In the genomic region with DNA sequence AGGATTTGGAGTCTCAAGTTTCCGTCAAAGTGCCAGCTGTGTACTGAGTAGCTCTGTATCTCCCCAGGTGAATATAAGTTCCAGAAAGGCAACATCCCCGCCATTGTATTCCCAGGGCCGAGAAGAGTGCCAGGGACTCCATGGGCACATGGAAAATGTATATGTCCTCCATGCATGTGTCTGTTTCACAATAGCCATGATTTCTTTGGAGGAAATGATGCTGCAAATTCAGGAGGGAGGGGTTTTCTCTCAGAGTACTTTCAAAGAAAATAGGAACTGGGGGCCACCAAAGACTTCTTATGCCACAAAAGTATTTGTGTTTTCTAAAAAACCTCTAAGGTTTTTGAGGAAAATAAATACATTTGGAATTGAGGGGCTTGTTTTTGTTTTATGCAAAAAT, we compare ENCODE assay signal across 14 cellular contexts.
DNase-seq lines count a peak whose midpoint lies in the region; ATAC-seq, FAIRE-seq and TF ChIP-seq lines count a peak whose summit lies in the region.
"Had no signal": no experiment of that assay in that cellular context is flagged by ENCODE, and none has a peak within 500 bp of the region (broad histone marks: within the 10 kb centered on the region; RNA-seq: fewer than 3 reads in every experiment).

No MANE protein-coding gene starts in this region.

- no peak for DNase-seq in A549 (ENCODE audit: low read depth in 1 of 2, low spot score in 1 of 2)
- peak; percentile 11 for DNase-seq in NCI-H2171 (lab: John Stamatoyannopoulos, UW)
- DNase-seq in mesenchymal stem cell = no peak
- DNase-seq in uterus = no peak
- DNase-seq in DMS 273 (lab: John Stamatoyannopoulos, UW; ENCODE audit: unreplicated experiment) = no peak
- DNase-seq: Calu3; CD4-positive, alpha-beta T cell; DMS79; HCEC 1CT; HFFc6 had no signal

- no peak overlapping the region for H2BK12ac ChIP-seq in mesenchymal stem cell (ENCODE audit: low read length in 2 of 2)

- POLR2A ChIA-PET in A549 (lab: Yijun Ruan, JAX) = no interaction called here

- TF ChIP-seq CTCF in A549 (IDR thresholded peaks at IDR 0.05) (no peak), uterus (IDR thresholded peaks at IDR 0.05) (no peak)

- no peaks in the 10 kb centered on the region for H3K36me3 ChIP-seq in BLaER1 treated with 17β-estradiol and CSF1 and Interleukin-3, amounts not matched to agents 10 nM and 100 nM
- no peaks in the 10 kb centered on the region for H3K36me3 ChIP-seq in mesenchymal stem cell (ENCODE audit: control insufficient read depth in 1 of 2, insufficient read depth in 2 of 2, low read depth in 1 of 2, low read length in 2 of 2)
- no peaks in the 10 kb centered on the region for H3K36me3 ChIP-seq in uterus

- peak overlapping the region; percentile 15 for H2BK120ac ChIP-seq in mesenchymal stem cell (ENCODE audit: low read depth, low read length)

- no peak overlapping the region for H3K4ac ChIP-seq in mesenchymal stem cell (ENCODE audit: low read depth in 1 of 2, low read length in 2 of 2)

- peaks cover 32% of the 10 kb centered on the region for H3K4me1 ChIP-seq in A549
- H3K4me1 ChIP-seq in BLaER1 treated with 17β-estradiol and CSF1 and Interleukin-3, amounts not matched to agents 10 nM and 100 nM = peaks cover 17 to 34% (median 24%) of the 10 kb centered on the region in 10 experiments; a peak in 19 of 20 replicates
- H3K4me1 ChIP-seq in mesenchymal stem cell (ENCODE audit: control insufficient read depth, insufficient read depth, low read depth, low read length) = peaks cover 2% of the 10 kb centered on the region
- H3K4me1 ChIP-seq in uterus = no peaks in the 10 kb centered on the region

- H4K91ac ChIP-seq in mesenchymal stem cell (ENCODE audit: low read length) = no peak overlapping the region

- H3K9ac ChIP-seq in BLaER1 treated with 17β-estradiol and CSF1 and Interleukin-3, amounts not matched to agents 10 nM and 100 nM = no peak overlapping the region
- no peak overlapping the region for H3K9ac ChIP-seq in mesenchymal stem cell (ENCODE audit: low read length)

- H3K23ac ChIP-seq in mesenchymal stem cell (ENCODE audit: low read length in 2 of 2) = no peak overlapping the region

- no peak for TF ChIP-seq EP300 in A549 (IDR thresholded peaks at IDR 0.05)

- H2AFZ ChIP-seq in mesenchymal stem cell (ENCODE audit: low read depth, low read length) = no peak overlapping the region

- intact Hi-C loops in uterus (cut with DNase I; ENCODE audit: low total_unique reads) = no loop called here

- H3K9me3 ChIP-seq in A549 = no peaks in the 10 kb centered on the region
- peaks cover 0 to 4% (median 0%) of the 10 kb centered on the region in 11 experiments; a peak in 2 of 22 replicates for H3K9me3 ChIP-seq in BLaER1 treated with 17β-estradiol and CSF1 and Interleukin-3, amounts not matched to agents 10 nM and 100 nM (replicated peaks in 1 of 11)
- no peaks in the 10 kb centered on the region for H3K9me3 ChIP-seq in mesenchymal stem cell (ENCODE audit: control insufficient read depth, low read length)
- no peaks in the 10 kb centered on the region for H3K9me3 ChIP-seq in uterus

- TF ChIP-seq POLR2A in A549 (IDR thresholded peaks at IDR 0.05; ENCODE audit: low read length) (no peak), uterus (IDR thresholded peaks at IDR 0.05) (no peak)

- no peaks in the 10 kb centered on the region for H3K79me1 ChIP-seq in mesenchymal stem cell (replicated peaks; ENCODE audit: low read length, poor library complexity, severe bottlenecking)

- no peak overlapping the region for H3K18ac ChIP-seq in mesenchymal stem cell (ENCODE audit: low read depth in 1 of 2, low read length in 2 of 2)

- WGBS in A549 (ENCODE audit: missing lambda C conversion rate) = 90% methylated on average over 3 of the region's 3 CpGs
- over 99% methylated on average over 3 of the region's 3 CpGs for WGBS in mesenchymal stem cell

- no peaks in the 10 kb centered on the region for H4K20me1 ChIP-seq in BLaER1 treated with 17β-estradiol and CSF1 and Interleukin-3, amounts not matched to agents 10 nM and 100 nM

- H3K27me3 ChIP-seq in BLaER1 treated with 17β-estradiol and CSF1 and Interleukin-3, amounts not matched to agents 10 nM and 100 nM = no peaks in the 10 kb centered on the region
- H3K27me3 ChIP-seq in mesenchymal stem cell (ENCODE audit: control insufficient read depth in 1 of 2, insufficient read depth in 1 of 2, low read length in 2 of 2) = no peaks in the 10 kb centered on the region
- no peaks in the 10 kb centered on the region for H3K27me3 ChIP-seq in uterus

- H3K4me2 ChIP-seq in A549 (no peak overlapping the region), mesenchymal stem cell (ENCODE audit: low read length, poor library complexity, severe bottlenecking) (no peak overlapping the region)
- H3K4me2 ChIP-seq in BLaER1 treated with 17β-estradiol and CSF1 and Interleukin-3, amounts not matched to agents 10 nM and 100 nM = peak overlapping the region in 6 of 11 experiments; percentile 14 to 66 (median 57); a peak in 11 of 22 replicates

- H3K14ac ChIP-seq in mesenchymal stem cell (ENCODE audit: low read length in 2 of 2) = no peak overlapping the region

- TF ChIP-seq RAD21 in A549 (conservative IDR thresholded peaks at IDR 0.05 in 1 of 2, IDR thresholded peaks at IDR 0.05 in 1 of 2) = no peak

- FAIRE-seq in A549 (lab: Jason Lieb, UNC) = no peak
- FAIRE-seq: GM12878, GM18507 had no signal

- no peak overlapping the region for H2AK5ac ChIP-seq in mesenchymal stem cell (ENCODE audit: low read length, severe bottlenecking)

- no peak overlapping the region for H4K8ac ChIP-seq in mesenchymal stem cell (ENCODE audit: low read length)

- peak overlapping the region; percentile 62 for H2BK15ac ChIP-seq in mesenchymal stem cell (ENCODE audit: low read depth, poor library complexity, severe bottlenecking)

- H3K4me3 ChIP-seq in A549 (no peak overlapping the region), mesenchymal stem cell (ENCODE audit: insufficient read depth in 1 of 2, low read depth in 1 of 2, low read length in 2 of 2) (no peak overlapping the region), uterus (no peak overlapping the region)
- H3K4me3 ChIP-seq in BLaER1 treated with 17β-estradiol and CSF1 and Interleukin-3, amounts not matched to agents 10 nM and 100 nM = no peak overlapping the region
- H3K4me3 ChIP-seq: GM12878 had no signal

- H3K27ac ChIP-seq in A549 (peak overlapping the region; percentile 74 to 96; a peak in 5 of 6 replicates), mesenchymal stem cell (ENCODE audit: low read length, poor library complexity, severe bottlenecking) (no peak overlapping the region), uterus (no peak overlapping the region)
- peak overlapping the region in 4 of 11 experiments; percentile 8 to 66 (median 50); a peak in 6 of 22 replicates for H3K27ac ChIP-seq in BLaER1 treated with 17β-estradiol and CSF1 and Interleukin-3, amounts not matched to agents 10 nM and 100 nM

- ATAC-seq in A549 (no peak), GM19023 (IDR thresholded peaks at IDR 0.05; ENCODE audit: unreplicated experiment) (no peak)
- ATAC-seq: GM12878 had no signal

- no peak overlapping the region for H2BK5ac ChIP-seq in mesenchymal stem cell (ENCODE audit: low read depth, low read length, poor library complexity, severe bottlenecking)

- CTCF ChIA-PET in A549 (lab: Yijun Ruan, JAX) = interaction anchor here (1.9 kb wide), 1 partner anchor 10 kb away, joined by 4 read pairs; no protein-coding TSS in a partner anchor

TF ChIP-seq in A549, 52 proteins besides CTCF, POLR2A, EP300 and RAD21:
- TF ChIP-seq SREBF2 (IDR thresholded peaks at IDR 0.05) (no peak), HOXB13 (CRISPR knock-in tag; IDR thresholded peaks at IDR 0.05; ENCODE audit: low read depth) (no peak), KDM5A (IDR thresholded peaks at IDR 0.05) (no peak), ZNF302 (CRISPR knock-in tag; IDR thresholded peaks at IDR 0.05) (no peak), HDAC2 (IDR thresholded peaks at IDR 0.05) (no peak), GATA3 (IDR thresholded peaks at IDR 0.05; ENCODE audit: borderline replicate concordance) (no peak)
- TF ChIP-seq, protein P1, sequence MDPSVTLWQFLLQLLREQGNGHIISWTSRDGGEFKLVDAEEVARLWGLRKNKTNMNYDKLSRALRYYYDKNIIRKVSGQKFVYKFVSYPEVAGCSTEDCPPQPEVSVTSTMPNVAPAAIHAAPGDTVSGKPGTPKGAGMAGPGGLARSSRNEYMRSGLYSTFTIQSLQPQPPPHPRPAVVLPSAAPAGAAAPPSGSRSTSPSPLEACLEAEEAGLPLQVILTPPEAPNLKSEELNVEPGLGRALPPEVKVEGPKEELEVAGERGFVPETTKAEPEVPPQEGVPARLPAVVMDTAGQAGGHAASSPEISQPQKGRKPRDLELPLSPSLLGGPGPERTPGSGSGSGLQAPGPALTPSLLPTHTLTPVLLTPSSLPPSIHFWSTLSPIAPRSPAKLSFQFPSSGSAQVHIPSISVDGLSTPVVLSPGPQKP (IDR thresholded peaks at IDR 0.05; ENCODE audit: low read depth, low read length) = no peak

Comparison
In these comparisons a context has a peak if more than half of its experiments do, and no peak if none do; other contexts are left out.
1. H3K27ac ChIP-seq: peak in A549 (2 of 2); none in mesenchymal stem cell (single experiment) and uterus (0 of 2).
2. H3K4me2 ChIP-seq: peak in BLaER1 treated with 17β-estradiol and CSF1 and Interleukin-3, amounts not matched to agents 10 nM and 100 nM (6 of 11); none in A549 (single experiment) and mesenchymal stem cell (single experiment).